Comparison of ENCODE assay signal across 9 cellular contexts in the genomic region with DNA sequence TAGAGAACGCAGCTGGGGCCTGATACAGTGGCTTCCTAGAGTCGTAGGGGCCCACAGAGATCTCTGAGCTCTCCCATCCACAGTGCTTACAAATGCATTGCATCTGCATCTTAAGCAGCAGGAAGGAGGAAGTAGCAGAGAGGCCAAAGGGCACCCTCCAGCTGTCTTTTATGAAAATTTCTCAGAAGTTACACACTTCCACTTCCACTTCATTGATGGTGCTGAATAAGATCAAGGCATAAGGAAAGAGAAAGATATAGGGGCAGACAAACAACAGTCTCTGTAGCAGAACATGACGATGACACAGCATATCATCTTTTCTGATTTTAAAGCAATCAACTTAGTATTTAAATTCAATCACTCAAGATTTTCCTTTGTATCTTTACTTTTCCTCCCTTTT. TPM values are rescaled to one million over a fixed set of nuclear protein-coding genes. Genes with fewer than 3 reads are reported as not detected.
DNase-seq lines count a peak whose midpoint lies in the region; ATAC-seq and TF ChIP-seq lines count a peak whose summit lies in the region.
"Had no signal": no experiment of that assay in that cellular context is flagged by ENCODE, and none has a peak within 500 bp of the region (broad histone marks: within the 10 kb centered on the region; RNA-seq: fewer than 3 reads in every experiment).

No MANE protein-coding gene starts in this region.

- no peaks in the 10 kb centered on the region for H3K9me3 Mint-ChIP-seq in activated naive CD4-positive, alpha-beta T cell treated with anti-CD3 and anti-CD28 coated beads, Interleukin-2, amount 50 U/mL, for 24 hours
- no peaks in the 10 kb centered on the region for H3K9me3 Mint-ChIP-seq in activated naive CD4-positive, alpha-beta T cell treated with anti-CD3 and anti-CD28 coated beads, Interleukin-2, amount 50 U/mL, for 72 hours
- H3K9me3 Mint-ChIP-seq in T-helper 1 cell treated with Interleukin-12 subunit alpha and Interleukin-12 subunit beta and Interleukin-4 antibody, amounts not matched to agents 30 μg/mL and 1 μg/mL, for 36 hours, result peaks cover 3% of the 10 kb centered on the region
- H3K9me3 Mint-ChIP-seq in stimulated activated naive B cell treated with anti-CD40 and anti-IgM and Interleukin-4, amounts not matched to agents 10 μg/mL and 1 μg/mL and 100 μg/mL, for 72 hours, result no peaks in the 10 kb centered on the region
- H3K9me3 Mint-ChIP-seq in type B pancreatic cell, result no peaks in the 10 kb centered on the region
- H3K9me3 Mint-ChIP-seq in natural killer cell treated with Interleukin-12 subunit alpha and Interleukin-12 subunit beta and Interleukin-15 and Interleukin-18, amount 100 ng/mL, for 72 hours, result no peaks in the 10 kb centered on the region

- H3K27me3 Mint-ChIP-seq in activated naive CD4-positive, alpha-beta T cell treated with anti-CD3 and anti-CD28 coated beads, Interleukin-2, amount 50 U/mL, for 24 hours, result no peaks in the 10 kb centered on the region
- H3K27me3 Mint-ChIP-seq in T-helper 1 cell treated with Interleukin-12 subunit alpha and Interleukin-12 subunit beta and Interleukin-4 antibody, amounts not matched to agents 30 μg/mL and 1 μg/mL, for 36 hours (ENCODE audit: low read depth), result no peaks in the 10 kb centered on the region
- peaks cover 0 to 2% of the 10 kb centered on the region in 2 donors for H3K27me3 Mint-ChIP-seq in stimulated activated naive B cell treated with anti-CD40 and anti-IgM and Interleukin-4, amounts not matched to agents 10 μg/mL and 1 μg/mL and 100 μg/mL, for 72 hours
- H3K27me3 Mint-ChIP-seq in type B pancreatic cell, result peaks cover 34% of the 10 kb centered on the region
- H3K27me3 Mint-ChIP-seq in natural killer cell treated with Interleukin-12 subunit alpha and Interleukin-12 subunit beta and Interleukin-15 and Interleukin-18, amount 100 ng/mL, for 72 hours, result peaks cover 3 to 8% of the 10 kb centered on the region in 2 donors

- no peak for DNase-seq in activated naive CD4-positive, alpha-beta T cell treated with anti-CD3 and anti-CD28 coated beads, Interleukin-2, amount 50 U/mL, for 72 hours (ENCODE audit: low spot score in 2 of 2)
- no peak for DNase-seq in stimulated activated naive B cell treated with anti-CD40 and anti-IgM and Interleukin-4, amounts not matched to agents 10 μg/mL and 1 μg/mL and 100 μg/mL, for 72 hours
- DNase-seq in type B pancreatic cell (ENCODE audit: extremely low spot score, unreplicated experiment) (no peak), HuH-7 (ENCODE audit: low spot score) (no peak)
- no peak for DNase-seq in natural killer cell treated with Interleukin-12 subunit alpha and Interleukin-12 subunit beta and Interleukin-15 and Interleukin-18, amount 100 ng/mL, for 72 hours (ENCODE audit: low spot score)
- DNase-seq: NCI-H748 treated with DMSO at 0.1 percent for 48 hours had no signal

- H3K4me1 Mint-ChIP-seq in activated naive CD4-positive, alpha-beta T cell treated with anti-CD3 and anti-CD28 coated beads, Interleukin-2, amount 50 U/mL, for 24 hours, result peaks cover 9% of the 10 kb centered on the region
- H3K4me1 Mint-ChIP-seq in T-helper 1 cell treated with Interleukin-12 subunit alpha and Interleukin-12 subunit beta and Interleukin-4 antibody, amounts not matched to agents 30 μg/mL and 1 μg/mL, for 36 hours (ENCODE audit: low read depth), result peaks cover 7% of the 10 kb centered on the region
- peaks cover 0 to 7% of the 10 kb centered on the region in 2 donors for H3K4me1 Mint-ChIP-seq in stimulated activated naive B cell treated with anti-CD40 and anti-IgM and Interleukin-4, amounts not matched to agents 10 μg/mL and 1 μg/mL and 100 μg/mL, for 72 hours
- H3K4me1 Mint-ChIP-seq in type B pancreatic cell (ENCODE audit: unreplicated experiment), result no peaks in the 10 kb centered on the region
- H3K4me1 Mint-ChIP-seq in natural killer cell treated with Interleukin-12 subunit alpha and Interleukin-12 subunit beta and Interleukin-15 and Interleukin-18, amount 100 ng/mL, for 72 hours (ENCODE audit: low read depth in 2 of 2), result no peaks in the 10 kb centered on the region

- ATAC-seq in activated naive CD4-positive, alpha-beta T cell treated with anti-CD3 and anti-CD28 coated beads, Interleukin-2, amount 50 U/mL, for 72 hours, result no peak
- peak; percentile 56 for ATAC-seq in HG03045 (IDR thresholded peaks at IDR 0.05; ENCODE audit: unreplicated experiment)
- ATAC-seq in stimulated activated naive B cell treated with anti-CD40 and anti-IgM and Interleukin-4, amounts not matched to agents 10 μg/mL and 1 μg/mL and 100 μg/mL, for 72 hours (replicated peaks), result peak; percentile 43 to 71
- no peak for ATAC-seq in natural killer cell treated with Interleukin-12 subunit alpha and Interleukin-12 subunit beta and Interleukin-15 and Interleukin-18, amount 100 ng/mL, for 72 hours

- TF ChIP-seq CTCF in type B pancreatic cell (conservative IDR thresholded peaks at IDR 0.05), result no peak

- no peaks in the 10 kb centered on the region for H3K36me3 Mint-ChIP-seq in activated naive CD4-positive, alpha-beta T cell treated with anti-CD3 and anti-CD28 coated beads, Interleukin-2, amount 50 U/mL, for 24 hours
- H3K36me3 Mint-ChIP-seq in activated naive CD4-positive, alpha-beta T cell treated with anti-CD3 and anti-CD28 coated beads, Interleukin-2, amount 50 U/mL, for 72 hours, result no peaks in the 10 kb centered on the region
- no peaks in the 10 kb centered on the region for H3K36me3 Mint-ChIP-seq in T-helper 1 cell treated with Interleukin-12 subunit alpha and Interleukin-12 subunit beta and Interleukin-4 antibody, amounts not matched to agents 30 μg/mL and 1 μg/mL, for 36 hours (ENCODE audit: low read depth)
- no peaks in the 10 kb centered on the region for H3K36me3 Mint-ChIP-seq in stimulated activated naive B cell treated with anti-CD40 and anti-IgM and Interleukin-4, amounts not matched to agents 10 μg/mL and 1 μg/mL and 100 μg/mL, for 72 hours
- no peaks in the 10 kb centered on the region for H3K36me3 Mint-ChIP-seq in type B pancreatic cell
- no peaks in the 10 kb centered on the region for H3K36me3 Mint-ChIP-seq in natural killer cell treated with Interleukin-12 subunit alpha and Interleukin-12 subunit beta and Interleukin-15 and Interleukin-18, amount 100 ng/mL, for 72 hours

- no peak overlapping the region for H3K4me3 Mint-ChIP-seq in activated naive CD4-positive, alpha-beta T cell treated with anti-CD3 and anti-CD28 coated beads, Interleukin-2, amount 50 U/mL, for 24 hours
- H3K4me3 Mint-ChIP-seq in T-helper 1 cell treated with Interleukin-12 subunit alpha and Interleukin-12 subunit beta and Interleukin-4 antibody, amounts not matched to agents 30 μg/mL and 1 μg/mL, for 36 hours, result no peak overlapping the region
- no peak overlapping the region for H3K4me3 Mint-ChIP-seq in stimulated activated naive B cell treated with anti-CD40 and anti-IgM and Interleukin-4, amounts not matched to agents 10 μg/mL and 1 μg/mL and 100 μg/mL, for 72 hours
- no peak overlapping the region for H3K4me3 Mint-ChIP-seq in type B pancreatic cell
- H3K4me3 Mint-ChIP-seq in natural killer cell treated with Interleukin-12 subunit alpha and Interleukin-12 subunit beta and Interleukin-15 and Interleukin-18, amount 100 ng/mL, for 72 hours, result no peak overlapping the region

- H3K27ac Mint-ChIP-seq in activated naive CD4-positive, alpha-beta T cell treated with anti-CD3 and anti-CD28 coated beads, Interleukin-2, amount 50 U/mL, for 24 hours, result peak overlapping the region; percentile 5
- no peak overlapping the region for H3K27ac Mint-ChIP-seq in activated naive CD4-positive, alpha-beta T cell treated with anti-CD3 and anti-CD28 coated beads, Interleukin-2, amount 50 U/mL, for 72 hours
- peak overlapping the region; percentile 21 for H3K27ac Mint-ChIP-seq in T-helper 1 cell treated with Interleukin-12 subunit alpha and Interleukin-12 subunit beta and Interleukin-4 antibody, amounts not matched to agents 30 μg/mL and 1 μg/mL, for 36 hours
- no peak overlapping the region for H3K27ac Mint-ChIP-seq in stimulated activated naive B cell treated with anti-CD40 and anti-IgM and Interleukin-4, amounts not matched to agents 10 μg/mL and 1 μg/mL and 100 μg/mL, for 72 hours
- no peak overlapping the region for H3K27ac Mint-ChIP-seq in type B pancreatic cell
- H3K27ac Mint-ChIP-seq in natural killer cell treated with Interleukin-12 subunit alpha and Interleukin-12 subunit beta and Interleukin-15 and Interleukin-18, amount 100 ng/mL, for 72 hours, result no peak overlapping the region

RNA-seq across cellular contexts. Expression of a gene that starts 51.6 kb away (rescaled TPM):
- not detected for total RNA-seq in activated naive CD4-positive, alpha-beta T cell treated with anti-CD3 and anti-CD28 coated beads, Interleukin-2, amount 50 U/mL, for 72 hours
- 2.6 and 7.8 TPM in 2 replicates for total RNA-seq in type B pancreatic cell (ENCODE audit: low replicate concordance)
- not detected for total RNA-seq in natural killer cell treated with Interleukin-12 subunit alpha and Interleukin-12 subunit beta and Interleukin-15 and Interleukin-18, amount 100 ng/mL, for 72 hours

RNA-seq across cellular contexts. Expression of a gene that starts 53.2 kb away (rescaled TPM):
- 10 to 100 TPM; 47.7 to 65.4 TPM for total RNA-seq in activated naive CD4-positive, alpha-beta T cell treated with anti-CD3 and anti-CD28 coated beads, Interleukin-2, amount 50 U/mL, for 72 hours
- 33.3 and 85.5 TPM in 2 replicates for total RNA-seq in type B pancreatic cell (ENCODE audit: low replicate concordance)
- 10 to 100 TPM; 31.7 to 40.5 TPM for total RNA-seq in natural killer cell treated with Interleukin-12 subunit alpha and Interleukin-12 subunit beta and Interleukin-15 and Interleukin-18, amount 100 ng/mL, for 72 hours

Comparison
In these comparisons a context has a peak if more than half of its experiments do, and no peak if none do; other contexts are left out.
1. H3K27ac Mint-ChIP-seq: peak in activated naive CD4-positive, alpha-beta T cell treated with anti-CD3 and anti-CD28 coated beads, Interleukin-2, amount 50 U/mL, for 24 hours (single experiment) and T-helper 1 cell treated with Interleukin-12 subunit alpha and Interleukin-12 subunit beta and Interleukin-4 antibody, amounts not matched to agents 30 μg/mL and 1 μg/mL, for 36 hours (single experiment); none in activated naive CD4-positive, alpha-beta T cell treated with anti-CD3 and anti-CD28 coated beads, Interleukin-2, amount 50 U/mL, for 72 hours (0 of 2), stimulated activated naive B cell treated with anti-CD40 and anti-IgM and Interleukin-4, amounts not matched to agents 10 μg/mL and 1 μg/mL and 100 μg/mL, for 72 hours (single experiment), type B pancreatic cell (single experiment) and natural killer cell treated with Interleukin-12 subunit alpha and Interleukin-12 subunit beta and Interleukin-15 and Interleukin-18, amount 100 ng/mL, for 72 hours (0 of 2).
2. ATAC-seq: peak in HG03045 (single experiment) and stimulated activated naive B cell treated with anti-CD40 and anti-IgM and Interleukin-4, amounts not matched to agents 10 μg/mL and 1 μg/mL and 100 μg/mL, for 72 hours (2 of 2); none in activated naive CD4-positive, alpha-beta T cell treated with anti-CD3 and anti-CD28 coated beads, Interleukin-2, amount 50 U/mL, for 72 hours (0 of 2) and natural killer cell treated with Interleukin-12 subunit alpha and Interleukin-12 subunit beta and Interleukin-15 and Interleukin-18, amount 100 ng/mL, for 72 hours (0 of 2).